12 cellular contexts compared by ENCODE assay signal in the genomic region with DNA sequence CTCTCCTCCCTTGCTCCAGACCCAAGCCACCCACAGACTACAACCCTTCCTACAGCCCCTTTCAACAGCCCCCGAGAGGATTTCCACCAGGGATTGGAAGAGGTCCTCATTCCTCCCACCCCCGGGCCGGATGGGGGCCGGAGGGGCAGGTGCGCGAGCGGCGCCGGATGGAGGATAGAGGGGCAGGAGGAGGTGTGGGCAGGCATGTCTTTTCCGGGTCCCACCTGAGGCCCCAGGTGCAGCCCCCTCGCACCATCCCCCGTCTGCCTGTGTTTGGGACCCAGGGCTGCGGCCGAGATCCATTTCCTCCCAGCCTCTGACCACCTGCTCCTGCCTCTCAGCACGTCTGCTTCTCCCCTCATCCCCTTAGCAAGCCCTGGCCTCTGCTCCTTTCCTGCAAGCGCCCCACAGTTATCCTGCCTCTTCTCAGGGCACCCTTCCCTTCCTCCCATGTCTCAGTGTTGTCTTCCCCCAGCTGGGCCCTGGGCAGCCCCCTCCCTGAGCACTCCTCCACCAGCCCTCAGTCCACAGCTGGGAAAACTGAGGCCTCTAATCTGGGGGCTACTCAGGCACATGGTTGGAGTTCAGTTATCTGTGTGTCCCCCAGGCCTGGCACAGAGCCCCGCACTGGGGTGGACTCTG. TPM values are rescaled to one million over a fixed set of nuclear protein-coding genes. Genes with fewer than 3 reads are reported as not detected.
DNase-seq lines count a peak whose midpoint lies in the region; ATAC-seq lines count a peak whose summit lies in the region.
"Had no signal": no experiment of that assay in that cellular context is flagged by ENCODE, and none has a peak within 500 bp of the region (broad histone marks: within the 10 kb centered on the region; RNA-seq: fewer than 3 reads in every experiment).

No MANE protein-coding gene starts in this region.

- no peaks in the 10 kb centered on the region for H3K36me3 Mint-ChIP-seq in T-helper 2 cell treated with Interferon-gamma antibody and Interleukin-4, amounts not matched to agents 5 μg/mL and 100 μg/mL, for 36 hours (ENCODE audit: low read depth)
- H3K36me3 Mint-ChIP-seq in dendritic cell treated with granulocyte-macrophage colony-stimulating factor and Interleukin-4, amounts not matched to agents 40 ng/mL and 50 ng/mL, for 4 days (ENCODE audit: low read depth): no peaks in the 10 kb centered on the region

- no peaks in the 10 kb centered on the region for H3K27me3 ChIP-seq in HUES6 (ENCODE audit: control insufficient read depth, insufficient read depth, low read length)
- H3K27me3 ChIP-seq: suprapubic skin had no signal

- DNase-seq in T-helper 2 cell treated with Interferon-gamma antibody and Interleukin-4, amounts not matched to agents 5 μg/mL and 100 μg/mL, for 36 hours (ENCODE audit: low spot score): no peak
- DNase-seq in T-helper 2 cell (no peak), sciatic nerve (ENCODE audit: low spot score) (peak; percentile 62), SW480 (ENCODE audit: low spot score) (no peak)
- no peak for DNase-seq in effector CD4-positive, alpha-beta T cell
- no peak for DNase-seq in stimulated activated naive CD4-positive, alpha-beta T cell treated with Interleukin-2 at 50 U/mL for 16 hours (lab: John Stamatoyannopoulos, UW)
- DNase-seq: activated T-cell treated with anti-CD3 and anti-CD28 coated beads, Interleukin-2, amount 50 U/mL, for 24 hours; DMS79 had no signal

- peak overlapping the region; percentile 59; the same call in 1 of the 2 replicates for H3K27ac ChIP-seq in HUES6 (ENCODE audit: low read depth, low read length)
- H3K27ac ChIP-seq: suprapubic skin had no signal

- peaks cover 58% of the 10 kb centered on the region for H3K4me1 ChIP-seq in HUES6 (ENCODE audit: control insufficient read depth, insufficient read depth, low read length)

- H3K9me3 ChIP-seq in HUES6 (ENCODE audit: control insufficient read depth, insufficient read depth, low read depth, low read length): no peaks in the 10 kb centered on the region
- H3K9me3 ChIP-seq: esophagus muscularis mucosa, suprapubic skin had no signal

- no peaks in the 10 kb centered on the region for H3K36me3 ChIP-seq in HUES6 (ENCODE audit: control insufficient read depth, insufficient read depth, low read length)
- H3K36me3 ChIP-seq: esophagus muscularis mucosa, suprapubic skin had no signal

- no peak overlapping the region for H3K4me3 Mint-ChIP-seq in T-helper 2 cell treated with Interferon-gamma antibody and Interleukin-4, amounts not matched to agents 5 μg/mL and 100 μg/mL, for 36 hours
- no peak overlapping the region for H3K4me3 Mint-ChIP-seq in dendritic cell treated with granulocyte-macrophage colony-stimulating factor and Interleukin-4, amounts not matched to agents 40 ng/mL and 50 ng/mL, for 4 days

- peaks cover 23% of the 10 kb centered on the region for H3K4me1 Mint-ChIP-seq in T-helper 2 cell treated with Interferon-gamma antibody and Interleukin-4, amounts not matched to agents 5 μg/mL and 100 μg/mL, for 36 hours (ENCODE audit: low read depth)
- peaks cover 37% of the 10 kb centered on the region for H3K4me1 Mint-ChIP-seq in dendritic cell treated with granulocyte-macrophage colony-stimulating factor and Interleukin-4, amounts not matched to agents 40 ng/mL and 50 ng/mL, for 4 days (ENCODE audit: low read depth)

- intact Hi-C loops in dendritic cell treated with granulocyte-macrophage colony-stimulating factor and Interleukin-4, amounts not matched to agents 40 ng/mL and 50 ng/mL, for 4 days (cut with micrococcal nuclease): loop anchor here (1.0 to 10.0 kb wide), 3 partner anchors 63 to 353 kb away; a partner anchor contains a TSS
- intact Hi-C loops in sciatic nerve (cut with DNase I): loop anchor here (2.0 to 10.0 kb wide), 3 partner anchors 71 to 353 kb away; a partner anchor contains a TSS

- ATAC-seq in sciatic nerve: no peak

- peak overlapping the region; percentile 63 for H3K27ac Mint-ChIP-seq in T-helper 2 cell treated with Interferon-gamma antibody and Interleukin-4, amounts not matched to agents 5 μg/mL and 100 μg/mL, for 36 hours
- peak overlapping the region; percentile 35 for H3K27ac Mint-ChIP-seq in dendritic cell treated with granulocyte-macrophage colony-stimulating factor and Interleukin-4, amounts not matched to agents 40 ng/mL and 50 ng/mL, for 4 days
- H3K27ac Mint-ChIP-seq: activated T-cell treated with anti-CD3 and anti-CD28 coated beads, Interleukin-2, amount 50 U/mL, for 24 hours had no signal

- peaks cover 3% of the 10 kb centered on the region for H3K27me3 Mint-ChIP-seq in T-helper 2 cell treated with Interferon-gamma antibody and Interleukin-4, amounts not matched to agents 5 μg/mL and 100 μg/mL, for 36 hours (ENCODE audit: low read depth)
- peaks cover 63% of the 10 kb centered on the region for H3K27me3 Mint-ChIP-seq in dendritic cell treated with granulocyte-macrophage colony-stimulating factor and Interleukin-4, amounts not matched to agents 40 ng/mL and 50 ng/mL, for 4 days
- H3K27me3 Mint-ChIP-seq: activated T-cell treated with anti-CD3 and anti-CD28 coated beads, Interleukin-2, amount 50 U/mL, for 24 hours had no signal

- peak overlapping the region; percentile 51 for H3K9ac ChIP-seq in HUES6 (ENCODE audit: low read length)

- H3K4me3 ChIP-seq in HUES6 (ENCODE audit: low read depth, low read length): no peak overlapping the region
- H3K4me3 ChIP-seq: suprapubic skin had no signal

- no peaks in the 10 kb centered on the region for H3K9me3 Mint-ChIP-seq in T-helper 2 cell treated with Interferon-gamma antibody and Interleukin-4, amounts not matched to agents 5 μg/mL and 100 μg/mL, for 36 hours
- H3K9me3 Mint-ChIP-seq in dendritic cell treated with granulocyte-macrophage colony-stimulating factor and Interleukin-4, amounts not matched to agents 40 ng/mL and 50 ng/mL, for 4 days: no peaks in the 10 kb centered on the region
- H3K9me3 Mint-ChIP-seq: activated T-cell treated with anti-CD3 and anti-CD28 coated beads, Interleukin-2, amount 50 U/mL, for 24 hours had no signal

RNA-seq across cellular contexts. Expression of a gene that starts 19.3 kb away (rescaled TPM):
- total RNA-seq in sciatic nerve: 115 TPM
